In genomic region chr7:101422361-101423195, GRCh38 we compare ENCODE assay signal across 17 cellular contexts. TPM values are rescaled to one million over a fixed set of nuclear protein-coding genes. Genes with fewer than 3 reads are reported as not detected.
A peak's percentile ranks its signal among the peaks of the same experiment; 100 is the strongest.
DNase-seq lines count a peak whose midpoint lies in the region; ATAC-seq and TF ChIP-seq lines count a peak whose summit lies in the region.
"Had no signal": no experiment of that assay in that cellular context is flagged by ENCODE, and none has a peak within 500 bp of the region (broad histone marks: within the 10 kb centered on the region; RNA-seq: fewer than 3 reads in every experiment).

No MANE protein-coding gene starts in this region.

- intact Hi-C loops in adrenal gland (cut with DNase I), result no loop called here

- POLR2A ChIA-PET in HEK293 (lab: Yijun Ruan, JAX), result no interaction called here

- no peaks in the 10 kb centered on the region for H3K27me3 Mint-ChIP-seq in nephron progenitor cell (ENCODE audit: low read depth, poor library complexity)

- H3K36me3 Mint-ChIP-seq in nephron progenitor cell (ENCODE audit: low read depth), result peaks cover 44% of the 10 kb centered on the region
- H3K36me3 Mint-ChIP-seq: CD4-positive, alpha-beta memory T cell had no signal

- peaks cover 7% of the 10 kb centered on the region for H3K9me3 Mint-ChIP-seq in nephron progenitor cell

- H3K27me3 ChIP-seq in adrenal gland, result no peaks in the 10 kb centered on the region
- H3K27me3 ChIP-seq: BE2C had no signal

- TF ChIP-seq CTCF in HEK293 (tag by site-specific recombination; IDR thresholded peaks at IDR 0.05), result no peak
- TF ChIP-seq CTCF in adrenal gland (IDR thresholded peaks at IDR 0.05), result no peak
- no peak for TF ChIP-seq CTCF in nephron progenitor cell (IDR thresholded peaks at IDR 0.05)

- peak overlapping the region; percentile 39 for H3K27ac Mint-ChIP-seq in nephron progenitor cell
- H3K27ac Mint-ChIP-seq: CD4-positive, alpha-beta memory T cell had no signal

- H3K9me3 ChIP-seq in HEK293 (ENCODE audit: control insufficient read depth, insufficient read depth, low read depth, low read length) (no peaks in the 10 kb centered on the region), adrenal gland (replicated peaks in 1 of 3) (no peaks in the 10 kb centered on the region)
- H3K9me3 ChIP-seq: A549, BE2C, HAP-1 had no signal

- H3K36me3 ChIP-seq in HEK293 (ENCODE audit: control insufficient read depth in 2 of 2, insufficient read depth in 1 of 2, low read length in 2 of 2) (no peaks in the 10 kb centered on the region), adrenal gland (replicated peaks in 1 of 2) (no peaks in the 10 kb centered on the region)
- H3K36me3 ChIP-seq: BE2C, HAP-1 had no signal

- H3K4me1 Mint-ChIP-seq in nephron progenitor cell, result peaks cover 40% of the 10 kb centered on the region
- H3K4me1 Mint-ChIP-seq: CD4-positive, alpha-beta memory T cell had no signal

- DNase-seq in adrenal gland (peak; percentile 35 to 79 (median 71)), nephron progenitor cell (peak; percentile 50), COLO668 (lab: John Stamatoyannopoulos, UW; ENCODE audit: unreplicated experiment) (no peak), T-helper 9 cell (no peak)
- DNase-seq: BE2C; CD4-positive, alpha-beta memory T cell; COR-L47; DMS153; DMS79 treated with DMSO at 0.1 percent for 48 hours; EL; GF-D8; KBM-7 had no signal

- H3K4me3 Mint-ChIP-seq in nephron progenitor cell, result no peak overlapping the region
- H3K4me3 Mint-ChIP-seq: CD4-positive, alpha-beta memory T cell had no signal

- 59 to 80% (median 76%) methylated on average over 7 to 11 of the region's 11 CpGs for WGBS in adrenal gland, 4 donors

- CTCF ChIA-PET in HEK293 (lab: Yijun Ruan, JAX), result interaction anchor here (0.5 to 2.2 kb wide), 6 partner anchors 11 to 130 kb away, joined by 3 to 14 read pairs (median 4); no protein-coding TSS in a partner anchor

- no peak overlapping the region for H3K27ac ChIP-seq in HEK293 (ENCODE audit: extremely low read depth, low read depth, low read length)
- H3K27ac ChIP-seq in adrenal gland, result peak overlapping the region in 2 of 5 donors; percentile 36 to 47
- H3K27ac ChIP-seq: A549, C4-2B had no signal

- H3K4me1 ChIP-seq in HEK293 (ENCODE audit: control insufficient read depth, insufficient read depth, low read length) (no peaks in the 10 kb centered on the region), adrenal gland (replicated peaks in 1 of 2) (peaks cover 6% of the 10 kb centered on the region in 2 donors)
- H3K4me1 ChIP-seq: A549, BE2C, HAP-1 had no signal

- TF ChIP-seq POLR2A in adrenal gland (IDR thresholded peaks at IDR 0.05), result no peak

- H3K4me3 ChIP-seq in HEK293 (ENCODE audit: low read depth, low read length) (no peak overlapping the region), adrenal gland (no peak overlapping the region)
- H3K4me3 ChIP-seq: A549, HAP-1 had no signal

- no peak for ATAC-seq in GM18868 (IDR thresholded peaks at IDR 0.05; ENCODE audit: unreplicated experiment)
- ATAC-seq: A549 had no signal

TF ChIP-seq in HEK293, 187 proteins besides CTCF, POLR2A, EP300 and RAD21 (continues in another document):
- TF ChIP-seq ZIC2 (tag by site-specific recombination; IDR thresholded peaks at IDR 0.05) (no peak), ZNF785 (tag by site-specific recombination; IDR thresholded peaks at IDR 0.05) (no peak), GLIS1 (tag by site-specific recombination; IDR thresholded peaks at IDR 0.05) (no peak), TCF7L2 (IDR thresholded peaks at IDR 0.05; ENCODE audit: borderline replicate concordance, low read depth, low read length) (peak; percentile 45; the same call in 1 of the 2 replicates), ZEB2 (tag by site-specific recombination; IDR thresholded peaks at IDR 0.05) (no peak), KLF8 (tag by site-specific recombination; IDR thresholded peaks at IDR 0.05) (no peak), ZNF664 (tag by site-specific recombination; IDR thresholded peaks at IDR 0.05) (no peak), PRDM2 (tag by site-specific recombination; IDR thresholded peaks at IDR 0.05; ENCODE audit: borderline replicate concordance) (no peak), KLF16 (tag by site-specific recombination; IDR thresholded peaks at IDR 0.05) (no peak), ZNF121 (tag by site-specific recombination; IDR thresholded peaks at IDR 0.05) (peak; percentile 84), ZNF518A (tag by site-specific recombination; conservative IDR thresholded peaks at IDR 0.05; ENCODE audit: low read depth) (no peak)

RNA-seq across cellular contexts. Expression of gene COL26A1, which starts 59.9 kb away (rescaled TPM):
- 10 to 100 TPM in 2 of 8 donors, 1 to 10 TPM in 6; 1.8 to 18.8 (median 5.8) TPM for total RNA-seq in adrenal gland
- 10 to 100 TPM in 1 of 3 donors, 1 to 10 TPM in 1, under 1 TPM in 1; 0.64 to 15.0 (median 3.4) TPM for polyA plus RNA-seq in adrenal gland
- total RNA-seq: CD4-positive, alpha-beta memory T cell had no signal
- polyA plus RNA-seq: CD4-positive, alpha-beta memory T cell had no signal

Comparison
In these comparisons a context has a peak if more than half of its experiments do, and no peak if none do; other contexts are left out.
1. DNase-seq: peak in adrenal gland (7 of 7) and nephron progenitor cell (single experiment); none in COLO668 (single experiment) and T-helper 9 cell (single experiment).